Comparison of ENCODE assay signal across 25 cellular contexts in the genomic region with DNA sequence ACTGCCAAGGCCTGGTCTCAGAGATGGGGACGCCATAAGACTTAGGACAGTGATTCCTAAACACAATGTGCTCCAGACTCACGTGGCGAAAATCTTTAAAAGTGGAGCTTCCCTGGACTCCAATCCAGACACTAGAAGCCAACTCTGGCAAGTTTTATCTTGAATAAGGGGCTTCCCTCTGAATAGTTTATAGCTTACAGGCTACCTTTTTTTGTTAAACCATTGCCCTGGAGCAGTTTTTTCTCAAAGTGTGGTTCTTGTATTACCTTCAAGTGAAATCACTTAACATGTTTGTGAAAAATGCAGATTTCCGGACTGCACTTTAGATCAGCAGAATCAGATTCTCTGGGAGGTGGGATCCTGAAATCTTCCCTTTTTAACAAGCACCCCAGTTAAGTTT.
"Had no signal": no experiment of that assay in that cellular context is flagged by ENCODE, and none has a peak within 500 bp of the region (broad histone marks: within the 10 kb centered on the region; RNA-seq: fewer than 3 reads in every experiment).

No MANE protein-coding gene starts in this region.

- H3K27me3 Mint-ChIP-seq: activated CD4-positive, alpha-beta memory T cell treated with anti-CD3 and anti-CD28 coated beads, Interleukin-2, amount 10 ng/mL, durations not matched to agents 7 days and 5 days; activated CD4-positive, alpha-beta T cell treated with anti-CD3 and anti-CD28 coated beads for 36 hours; activated T-helper 17 cell treated with anti-CD3 and anti-CD28 coated beads, Interleukin-2, amount 50 U/mL, for 72 hours had no signal

- H3K9me3 ChIP-seq: Peyer's patch, SJSA1 had no signal

- H3K4me3 ChIP-seq: cardiac muscle cell, Peyer's patch, SJSA1 had no signal

- H3K36me3 ChIP-seq: cardiac muscle cell, Peyer's patch, SJSA1, WERI-Rb-1 had no signal

- H3K27ac Mint-ChIP-seq: activated CD4-positive, alpha-beta memory T cell treated with anti-CD3 and anti-CD28 coated beads, Interleukin-2, amount 10 ng/mL, durations not matched to agents 7 days and 5 days; activated CD4-positive, alpha-beta T cell treated with anti-CD3 and anti-CD28 coated beads for 36 hours; activated naive CD4-positive, alpha-beta T cell treated with anti-CD3 and anti-CD28 coated beads for 36 hours; activated naive CD8-positive, alpha-beta T cell; activated T-helper 17 cell treated with anti-CD3 and anti-CD28 coated beads, Interleukin-2, amount 50 U/mL, for 72 hours; T-helper 2 cell treated with Interferon-gamma antibody and Interleukin-4, amounts not matched to agents 5 μg/mL and 100 μg/mL, for 36 hours had no signal

- H3K9me3 Mint-ChIP-seq: activated CD4-positive, alpha-beta memory T cell treated with anti-CD3 and anti-CD28 coated beads, Interleukin-2, amount 10 ng/mL, durations not matched to agents 7 days and 5 days; activated naive CD4-positive, alpha-beta T cell treated with anti-CD3 and anti-CD28 coated beads for 36 hours; activated T-helper 17 cell treated with anti-CD3 and anti-CD28 coated beads, Interleukin-2, amount 50 U/mL, for 72 hours; T-helper 2 cell treated with Interferon-gamma antibody and Interleukin-4, amounts not matched to agents 5 μg/mL and 100 μg/mL, for 36 hours had no signal

- H3K4me1 Mint-ChIP-seq: activated CD4-positive, alpha-beta memory T cell treated with anti-CD3 and anti-CD28 coated beads, Interleukin-2, amount 10 ng/mL, durations not matched to agents 7 days and 5 days; activated CD4-positive, alpha-beta T cell treated with anti-CD3 and anti-CD28 coated beads for 36 hours; activated T-helper 17 cell treated with anti-CD3 and anti-CD28 coated beads, Interleukin-2, amount 50 U/mL, for 72 hours had no signal

- ATAC-seq: activated CD4-positive, alpha-beta T cell treated with anti-CD3 and anti-CD28 coated beads for 36 hours; activated T-helper 17 cell treated with anti-CD3 and anti-CD28 coated beads, Interleukin-2, amount 50 U/mL, for 72 hours; SK-N-SH treated with all-trans-retinoic acid at 6 μM for 48 hours had no signal

- H3K4me1 ChIP-seq: Peyer's patch, SJSA1 had no signal

- DNase-seq: activated CD4-positive, alpha-beta memory T cell treated with anti-CD3 and anti-CD28 coated beads, Interleukin-2, amount 10 ng/mL, durations not matched to agents 7 days and 5 days; activated CD4-positive, alpha-beta T cell treated with anti-CD3 and anti-CD28 coated beads for 36 hours; activated CD4-positive, alpha-beta T cell treated with anti-CD3 and anti-CD28 coated beads, Interleukin-2, amount 50 U/mL, for 1 hour; activated gamma-delta T cell; activated naive CD4-positive, alpha-beta T cell treated with anti-CD3 and anti-CD28 coated beads for 36 hours; activated T-cell treated with anti-CD3 and anti-CD28 coated beads for 4 hours; activated T-cell treated with anti-CD3 and anti-CD28 coated beads, Interleukin-2, amount 50 U/mL, for 48 hours; KG1; NCI-H1092; NCI-H1417; NCI-H1694; NCI-H2029; NCI-H345; NCI-H510A; NCI-H526 treated with DMSO at 0.1 percent for 48 hours; NK-92 treated with Interleukin-12 subunit alpha and Interleukin-12 subunit beta, amount 100 ng/mL, for 24 hours; Peyer's patch; SHP77; WERI-Rb-1 had no signal

- H3K27ac ChIP-seq: cardiac muscle cell, Peyer's patch, SJSA1, WERI-Rb-1 had no signal

- H3K36me3 Mint-ChIP-seq: activated naive CD8-positive, alpha-beta T cell had no signal

- H3K4me3 Mint-ChIP-seq: activated CD4-positive, alpha-beta memory T cell treated with anti-CD3 and anti-CD28 coated beads, Interleukin-2, amount 10 ng/mL, durations not matched to agents 7 days and 5 days; activated CD4-positive, alpha-beta T cell treated with anti-CD3 and anti-CD28 coated beads for 36 hours; activated naive CD4-positive, alpha-beta T cell treated with anti-CD3 and anti-CD28 coated beads for 36 hours; activated naive CD8-positive, alpha-beta T cell; activated T-helper 17 cell treated with anti-CD3 and anti-CD28 coated beads, Interleukin-2, amount 50 U/mL, for 72 hours; T-helper 2 cell treated with Interferon-gamma antibody and Interleukin-4, amounts not matched to agents 5 μg/mL and 100 μg/mL, for 36 hours had no signal

- H3K27me3 ChIP-seq: cardiac muscle cell, Peyer's patch, SJSA1 had no signal
